ENCODE assay signal across 22 cellular contexts in genomic region chr6:154567695-154568220, GRCh38. TPM values are rescaled to one million over a fixed set of nuclear protein-coding genes. Genes with fewer than 3 reads are reported as not detected.
DNase-seq lines count a peak whose midpoint lies in the region; ATAC-seq and TF ChIP-seq lines count a peak whose summit lies in the region.
"Had no signal": no experiment of that assay in that cellular context is flagged by ENCODE, and none has a peak within 500 bp of the region (broad histone marks: within the 10 kb centered on the region; RNA-seq: fewer than 3 reads in every experiment).

No MANE protein-coding gene starts in this region.

- H3K27ac Mint-ChIP-seq in nephron progenitor cell = no peak overlapping the region
- H3K27ac Mint-ChIP-seq: activated naive CD8-positive, alpha-beta T cell treated with anti-CD3 and anti-CD28 coated beads, Interleukin-2, amount 10 ng/mL, durations not matched to agents 7 days and 5 days; activated T-helper 17 cell treated with anti-CD3 and anti-CD28 coated beads, Interleukin-2, amount 50 U/mL, for 72 hours; HFFc6; stimulated activated naive CD8-positive, alpha-beta T cell treated with anti-CD3 and anti-CD28 coated beads, Interleukin-15, Interleukin-2, amounts not matched to agents 100 ng/mL and 50 ng/mL, for 24 hours; WTC11 had no signal

- H3K4me1 Mint-ChIP-seq in nephron progenitor cell = peaks cover 24% of the 10 kb centered on the region
- H3K4me1 Mint-ChIP-seq: activated naive CD8-positive, alpha-beta T cell treated with anti-CD3 and anti-CD28 coated beads, Interleukin-2, amount 10 ng/mL, durations not matched to agents 7 days and 5 days; activated T-helper 17 cell treated with anti-CD3 and anti-CD28 coated beads, Interleukin-2, amount 50 U/mL, for 72 hours; WTC11 had no signal

- ATAC-seq in left colon = peak; percentile 76
- ATAC-seq: activated T-helper 17 cell treated with anti-CD3 and anti-CD28 coated beads, Interleukin-2, amount 50 U/mL, for 72 hours; lower lobe of right lung; sciatic nerve; WTC11 had no signal

- H3K4me3 Mint-ChIP-seq in nephron progenitor cell = no peak overlapping the region
- H3K4me3 Mint-ChIP-seq: activated naive CD8-positive, alpha-beta T cell treated with anti-CD3 and anti-CD28 coated beads, Interleukin-2, amount 10 ng/mL, durations not matched to agents 7 days and 5 days; activated T-helper 17 cell treated with anti-CD3 and anti-CD28 coated beads, Interleukin-2, amount 50 U/mL, for 72 hours; HFFc6; neural crest cell; stimulated activated naive CD8-positive, alpha-beta T cell treated with anti-CD3 and anti-CD28 coated beads, Interleukin-15, Interleukin-2, amounts not matched to agents 100 ng/mL and 50 ng/mL, for 24 hours; WTC11 had no signal

- TF ChIP-seq CTCF in nephron progenitor cell (IDR thresholded peaks at IDR 0.05) = no peak

- no peaks in the 10 kb centered on the region for H3K9me3 Mint-ChIP-seq in nephron progenitor cell
- H3K9me3 Mint-ChIP-seq: activated naive CD8-positive, alpha-beta T cell treated with anti-CD3 and anti-CD28 coated beads, Interleukin-2, amount 10 ng/mL, durations not matched to agents 7 days and 5 days; activated T-helper 17 cell treated with anti-CD3 and anti-CD28 coated beads, Interleukin-2, amount 50 U/mL, for 72 hours; HFFc6; neural crest cell; stimulated activated naive CD8-positive, alpha-beta T cell treated with anti-CD3 and anti-CD28 coated beads, Interleukin-15, Interleukin-2, amounts not matched to agents 100 ng/mL and 50 ng/mL, for 24 hours; WTC11 had no signal

- intact Hi-C loops in left colon (cut with DNase I, micrococcal nuclease) = no loop called here

- peak; percentile 94 for DNase-seq in DMS153 (lab: John Stamatoyannopoulos, UW)
- DNase-seq in NCI-H1417 (lab: John Stamatoyannopoulos, UW) = peak in 2 of 3 experiments; percentile 71 to 93
- peak; percentile 74 for DNase-seq in NCI-H2196 (lab: John Stamatoyannopoulos, UW; ENCODE audit: unreplicated experiment)
- no peak for DNase-seq in left colon
- no peak for DNase-seq in NCI-H2227 (lab: John Stamatoyannopoulos, UW; ENCODE audit: unreplicated experiment)
- DNase-seq in nephron progenitor cell = no peak
- DNase-seq in NK-92 treated with Interleukin-12 subunit alpha and Interleukin-12 subunit beta, amount 100 ng/mL, for 24 hours (lab: John Stamatoyannopoulos, UW) = no peak
- DNase-seq: activated CD4-positive, alpha-beta T cell treated with anti-CD3 and anti-CD28 coated beads, Interleukin-2, amount 50 U/mL, for 4 hours; activated CD8-positive, alpha-beta memory T cell treated with anti-CD3 and anti-CD28 coated beads, Interleukin-2, amount 50 U/mL, for 48 hours; activated naive CD8-positive, alpha-beta T cell treated with anti-CD3 and anti-CD28 coated beads, Interleukin-2, amount 10 ng/mL, durations not matched to agents 7 days and 5 days; GM23248; HFFc6; lower lobe of right lung; NCI-H1694; OCI-M1; stimulated activated CD4-positive, alpha-beta T cell treated with anti-CD3 and anti-CD28 coated beads, Interleukin-15, amount 100 ng/mL, for 24 hours; T-helper 9 cell had no signal

- H3K27me3 Mint-ChIP-seq in nephron progenitor cell (ENCODE audit: low read depth, poor library complexity) = peaks cover 2% of the 10 kb centered on the region

- no peaks in the 10 kb centered on the region for H3K36me3 Mint-ChIP-seq in nephron progenitor cell (ENCODE audit: low read depth)
- H3K36me3 Mint-ChIP-seq: activated naive CD8-positive, alpha-beta T cell treated with anti-CD3 and anti-CD28 coated beads, Interleukin-2, amount 10 ng/mL, durations not matched to agents 7 days and 5 days; WTC11 had no signal

RNA-seq across cellular contexts. Expression of gene CNKSR3, which starts 57.3 kb away (rescaled TPM):
- total RNA-seq in left colon = 10 to 100 TPM; 11.6 to 49.4 TPM
- total RNA-seq: activated naive CD8-positive, alpha-beta T cell treated with anti-CD3 and anti-CD28 coated beads, Interleukin-2, amount 10 ng/mL, durations not matched to agents 7 days and 5 days had no signal

Comparison
In these comparisons a context has a peak if more than half of its experiments do, and no peak if none do; other contexts are left out.
1. DNase-seq: peak in DMS153 (single experiment), NCI-H1417 (2 of 3) and NCI-H2196 (single experiment); none in left colon (0 of 2), NCI-H2227 (single experiment), nephron progenitor cell (single experiment) and NK-92 treated with Interleukin-12 subunit alpha and Interleukin-12 subunit beta, amount 100 ng/mL, for 24 hours (single experiment).